In genomic region chr7:131945313-131945831, GRCh38 we compare ENCODE assay signal across 8 cellular contexts.
A peak's percentile ranks its signal among the peaks of the same experiment; 100 is the strongest.
DNase-seq lines count a peak whose midpoint lies in the region; ATAC-seq lines count a peak whose summit lies in the region.

No MANE protein-coding gene starts in this region.

- H4K91ac ChIP-seq in trophoblast cell (ENCODE audit: low read depth, low read length): no peak overlapping the region

- H4K8ac ChIP-seq in trophoblast cell (ENCODE audit: low read depth, low read length): no peak overlapping the region

- no peak overlapping the region for H4K12ac ChIP-seq in trophoblast cell (ENCODE audit: low read depth, low read length)

- no peaks in the 10 kb centered on the region for H3K79me2 ChIP-seq in trophoblast cell (ENCODE audit: control insufficient read depth, insufficient read depth, low read length, poor library complexity)

- no peak overlapping the region for H3K23ac ChIP-seq in trophoblast cell (ENCODE audit: low read length)

- H3K14ac ChIP-seq in trophoblast cell (ENCODE audit: low read length): no peak overlapping the region

- H2AFZ ChIP-seq in trophoblast cell (ENCODE audit: insufficient read depth, low read length, poor library complexity): no peak overlapping the region

- no peak overlapping the region for H3K27ac ChIP-seq in trophoblast cell (ENCODE audit: low read depth, low read length)

- no peaks in the 10 kb centered on the region for H3K4me1 ChIP-seq in trophoblast cell (ENCODE audit: control insufficient read depth in 1 of 2, insufficient read depth in 2 of 2, low read length in 2 of 2)

- H2BK120ac ChIP-seq in trophoblast cell (ENCODE audit: insufficient read depth, low read length, poor library complexity): no peak overlapping the region

- H3K4ac ChIP-seq in trophoblast cell (ENCODE audit: low read depth, low read length): no peak overlapping the region

- no peak overlapping the region for H2BK12ac ChIP-seq in trophoblast cell (ENCODE audit: low read length)

- no peaks in the 10 kb centered on the region for H3K36me3 ChIP-seq in trophoblast cell (ENCODE audit: control insufficient read depth in 1 of 2, insufficient read depth in 2 of 2, low read length in 2 of 2)

- H2BK5ac ChIP-seq in trophoblast cell (ENCODE audit: low read depth, low read length, poor library complexity): no peak overlapping the region

- no peaks in the 10 kb centered on the region for H3K79me1 ChIP-seq in trophoblast cell (ENCODE audit: low read length)

- no peak overlapping the region for H3K18ac ChIP-seq in trophoblast cell (ENCODE audit: low read length)

- DNase-seq in DMS 273 treated with DMSO at 0.1 percent for 48 hours (lab: John Stamatoyannopoulos, UW) (peak; percentile 9), NCI-H1105 treated with DMSO at 0.1 percent for 48 hours (lab: John Stamatoyannopoulos, UW) (peak; percentile 62), globus pallidus (ENCODE audit: low spot score) (peak; percentile 26), trophoblast cell (peak; percentile 64 to 79), NOMO-1 treated with dmso at 0.1 percent for 144 hours (lab: John Stamatoyannopoulos, UW; ENCODE audit: unreplicated experiment) (no peak)
- peak; percentile 31 to 44 for DNase-seq in activated CD4-positive, alpha-beta T cell treated with anti-CD3 and anti-CD28 coated beads, Interleukin-2, amount 50 U/mL, for 48 hours
- DNase-seq in central memory CD4-positive, alpha-beta T cell: no peak

- no peak overlapping the region for H3K4me2 ChIP-seq in trophoblast cell (ENCODE audit: low read length)

- no peak overlapping the region for H2AK5ac ChIP-seq in trophoblast cell (ENCODE audit: low read length)

- peak; percentile 70 for ATAC-seq in GM21360 (IDR thresholded peaks at IDR 0.05; ENCODE audit: unreplicated experiment)

- peaks cover 4% of the 10 kb centered on the region for H3K9me3 ChIP-seq in trophoblast cell (ENCODE audit: insufficient read depth, low read depth, low read length)

- H3K9ac ChIP-seq in trophoblast cell (ENCODE audit: low read length): no peak overlapping the region

- no peaks in the 10 kb centered on the region for H3K27me3 ChIP-seq in trophoblast cell (ENCODE audit: insufficient read depth, low read length)

- WGBS in trophoblast cell (ENCODE audit: extremely low coverage, insufficient coverage, insufficient read length): no CpG with 5 or more reads among the region's 38 CpGs

- H3K4me3 ChIP-seq in trophoblast cell (ENCODE audit: low read depth, low read length): no peak overlapping the region

Comparison
In these comparisons a context has a peak if more than half of its experiments do, and no peak if none do; other contexts are left out.
1. DNase-seq: peak in DMS 273 treated with DMSO at 0.1 percent for 48 hours (single experiment), NCI-H1105 treated with DMSO at 0.1 percent for 48 hours (single experiment), activated CD4-positive, alpha-beta T cell treated with anti-CD3 and anti-CD28 coated beads, Interleukin-2, amount 50 U/mL, for 48 hours (2 of 2), globus pallidus (single experiment) and trophoblast cell (2 of 2); none in central memory CD4-positive, alpha-beta T cell (single experiment) and NOMO-1 treated with dmso at 0.1 percent for 144 hours (single experiment).